Comparison of ENCODE assay signal across 17 cellular contexts in genomic region chr12:98060421-98060820, GRCh38.
DNase-seq lines count a peak whose midpoint lies in the region; ATAC-seq, FAIRE-seq and TF ChIP-seq lines count a peak whose summit lies in the region.
"Had no signal": no experiment of that assay in that cellular context is flagged by ENCODE, and none has a peak within 500 bp of the region (broad histone marks: within the 10 kb centered on the region; RNA-seq: fewer than 3 reads in every experiment).

No MANE protein-coding gene starts in this region.

- no peaks in the 10 kb centered on the region for H3K27me3 Mint-ChIP-seq in neural crest cell (ENCODE audit: low read depth)

- TF ChIP-seq CTCF in neural crest cell (conservative IDR thresholded peaks at IDR 0.05), result no peak

- peaks cover 48% of the 10 kb centered on the region for H3K4me1 Mint-ChIP-seq in neural crest cell
- H3K4me1 Mint-ChIP-seq: IgD-negative memory B cell had no signal

- DNase-seq in NCI-H2029 treated with DMSO at 0.1 percent for 48 hours (lab: John Stamatoyannopoulos, UW) (peak; percentile 31), NCI-H2029 (lab: John Stamatoyannopoulos, UW) (no peak), epidermal melanocyte (ENCODE audit: insufficient read length, low spot score) (peak; percentile 21), neural crest cell (ENCODE audit: low read depth, low spot score) (no peak), superior temporal gyrus (ENCODE audit: extremely low spot score) (peak; percentile 64), retina (no peak), H54 (ENCODE audit: insufficient read length, low spot score) (no peak)
- DNase-seq: 8988T, COR-L47, NCI-H2171, NCI-H774, Peyer's patch, SHP77 had no signal

- FAIRE-seq in H54 (lab: Jason Lieb, UNC), result no peak
- FAIRE-seq: G401.6, GM12891 had no signal

- peak overlapping the region; percentile 11 for H3K4me3 Mint-ChIP-seq in neural crest cell

- H3K9me3 Mint-ChIP-seq in neural crest cell, result no peaks in the 10 kb centered on the region

- peak overlapping the region; percentile 89 for H3K27ac Mint-ChIP-seq in neural crest cell (ENCODE audit: unreplicated experiment)
- H3K27ac Mint-ChIP-seq: IgD-negative memory B cell had no signal

- TF ChIP-seq POLR2A in H54 (IDR thresholded peaks at IDR 0.05; ENCODE audit: low read depth, low read length), result no peak

- ATAC-seq in HG02970 (IDR thresholded peaks at IDR 0.05; ENCODE audit: low FRiP score, unreplicated experiment), result no peak

- H3K36me3 Mint-ChIP-seq in neural crest cell (ENCODE audit: low read depth), result no peaks in the 10 kb centered on the region
- H3K36me3 Mint-ChIP-seq: IgD-negative memory B cell had no signal

Comparison
In these comparisons a context has a peak if more than half of its experiments do, and no peak if none do; other contexts are left out.
1. DNase-seq: peak in NCI-H2029 treated with DMSO at 0.1 percent for 48 hours (single experiment), epidermal melanocyte (single experiment) and superior temporal gyrus (single experiment); none in NCI-H2029 (single experiment), neural crest cell (single experiment), retina (single experiment) and H54 (single experiment).